In the genomic region with DNA sequence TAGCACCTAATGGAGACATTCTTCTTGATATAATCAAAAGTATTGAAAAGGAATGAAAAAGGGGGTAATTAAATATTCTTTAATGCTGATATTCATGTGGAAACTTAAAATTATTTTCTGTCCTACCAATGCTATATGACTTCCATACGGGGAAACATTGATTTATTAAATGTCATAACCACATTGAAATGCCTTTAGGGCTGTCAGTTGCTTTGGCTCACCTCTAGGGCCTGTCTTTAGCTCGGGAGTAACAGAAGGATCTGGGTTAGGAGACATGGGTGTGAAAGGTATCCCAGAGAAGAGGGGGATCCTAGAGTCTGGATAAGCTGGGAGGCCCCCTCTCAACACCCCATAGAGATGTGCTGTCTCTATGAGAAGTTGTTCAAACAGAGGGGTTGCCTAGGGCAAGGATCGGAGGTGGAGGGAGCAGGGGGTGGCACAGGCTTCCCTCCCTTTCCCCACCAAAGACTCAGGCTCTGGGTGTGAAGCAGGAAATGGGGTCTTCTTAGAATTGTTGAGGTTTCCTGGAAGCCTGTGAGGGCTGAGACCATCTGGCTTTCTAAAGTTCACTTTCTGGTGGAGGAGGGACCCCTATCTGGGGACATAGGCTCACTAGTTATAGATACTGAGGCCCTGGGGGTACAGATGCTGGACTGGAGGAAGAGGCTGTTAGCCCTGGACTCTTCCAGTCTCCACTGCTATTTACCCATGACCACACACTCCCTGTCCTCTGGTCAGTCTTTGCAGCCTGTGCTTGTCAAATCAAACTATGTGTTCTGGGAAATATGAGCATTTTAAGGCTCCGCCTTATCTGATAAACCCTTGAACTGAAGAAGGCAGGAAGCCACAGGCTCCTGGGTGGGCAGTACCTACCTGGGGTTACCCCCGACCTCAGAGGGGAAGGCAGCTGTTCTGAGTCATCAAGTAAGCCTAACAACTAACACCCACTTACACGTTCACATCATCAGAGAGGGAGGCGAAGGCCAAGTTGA, we compare ENCODE assay signal across 8 cellular contexts. TPM values are rescaled to one million over a fixed set of nuclear protein-coding genes. Genes with fewer than 3 reads are reported as not detected.
DNase-seq lines count a peak whose midpoint lies in the region; ATAC-seq, FAIRE-seq and TF ChIP-seq lines count a peak whose summit lies in the region.

No MANE protein-coding gene starts in this region.

- FAIRE-seq in keratinocyte (lab: Jason Lieb, UNC) (peak; percentile 61), D721Med (lab: Jason Lieb, UNC) (no peak)

- dilution Hi-C loops in keratinocyte (cut with MboI; ENCODE audit: extremely low pct_ligation_motif_present, low sequenced_read_pairs) = no loop called here

- H3K9me3 ChIP-seq in keratinocyte (ENCODE audit: control insufficient read depth, low read depth, low read length) (no peaks in the 10 kb centered on the region), thoracic aorta (no peaks in the 10 kb centered on the region)

- peak in 2 of 3 experiments; percentile 24 to 42 for TF ChIP-seq CTCF in keratinocyte (optimal IDR thresholded peaks at IDR 0.05 in 1 of 3, IDR thresholded peaks at IDR 0.05 in 1 of 3, conservative IDR thresholded peaks at IDR 0.05 in 1 of 3; ENCODE audit: extremely low read depth in 1 of 3, insufficient read depth in 2 of 3, low read length in 3 of 3)
- no peak for TF ChIP-seq CTCF in thoracic aorta (IDR thresholded peaks at IDR 0.05)
- no peak for TF ChIP-seq CTCF in D721Med (IDR thresholded peaks at IDR 0.05; ENCODE audit: insufficient read depth, missing control alignments)

- H3K27ac ChIP-seq in keratinocyte (ENCODE audit: control insufficient read depth, insufficient read depth, low read length) = no peak overlapping the region
- peak overlapping the region; percentile 11 to 14 for H3K27ac ChIP-seq in thoracic aorta

- H3K9me1 ChIP-seq in keratinocyte (ENCODE audit: control insufficient read depth, extremely low read depth, insufficient read depth, low read length) = peaks cover 2% of the 10 kb centered on the region

- no peak overlapping the region for H3K9ac ChIP-seq in keratinocyte (ENCODE audit: control insufficient read depth, extremely low read depth, insufficient read depth, low read length)

- H3K79me2 ChIP-seq in keratinocyte (ENCODE audit: control insufficient read depth, insufficient read depth, low read length) = no peaks in the 10 kb centered on the region

- peaks cover 49% of the 10 kb centered on the region for H3K4me1 ChIP-seq in keratinocyte (ENCODE audit: control insufficient read depth, extremely low read depth, insufficient read depth, low read length)
- peaks cover 6 to 32% of the 10 kb centered on the region in 2 donors for H3K4me1 ChIP-seq in thoracic aorta (ENCODE audit: control insufficient read depth in 1 of 2, low read depth in 2 of 2)

- no peak overlapping the region for H3K4me2 ChIP-seq in keratinocyte (ENCODE audit: control insufficient read depth, extremely low read depth, insufficient read depth, low read depth, low read length)

- H3K27me3 ChIP-seq in keratinocyte (ENCODE audit: control insufficient read depth, extremely low read depth, insufficient read depth, low read length) (no peaks in the 10 kb centered on the region), thoracic aorta (replicated peaks; ENCODE audit: insufficient read depth) (no peaks in the 10 kb centered on the region)

- no peaks in the 10 kb centered on the region for H4K20me1 ChIP-seq in keratinocyte (ENCODE audit: control insufficient read depth, extremely low read depth, insufficient read depth, low read length)

- H3K36me3 ChIP-seq in keratinocyte (ENCODE audit: control insufficient read depth in 2 of 2, extremely low read depth in 1 of 2, insufficient read depth in 2 of 2, low read length in 2 of 2) (no peaks in the 10 kb centered on the region), thoracic aorta (no peaks in the 10 kb centered on the region)

- DNase-seq in activated CD8-positive, alpha-beta memory T cell treated with anti-CD3 and anti-CD28 coated beads for 24 hours = peak; percentile 85
- DNase-seq in keratinocyte (ENCODE audit: low read depth, low spot score) = no peak
- DNase-seq in thoracic aorta (ENCODE audit: low spot score) = no peak
- DNase-seq in midbrain (lab: John Stamatoyannopoulos, UW) = no peak
- DNase-seq in D721Med (ENCODE audit: insufficient read length, low spot score) = no peak
- DNase-seq in GDM1 (lab: John Stamatoyannopoulos, UW) = no peak

- no peak overlapping the region for H2AFZ ChIP-seq in keratinocyte (ENCODE audit: control insufficient read depth, low read length)

- ATAC-seq in GM18909 (IDR thresholded peaks at IDR 0.05; ENCODE audit: poor library complexity, unreplicated experiment) (peak; percentile 69), HG03457 (IDR thresholded peaks at IDR 0.05; ENCODE audit: unreplicated experiment) (peak; percentile 89), thoracic aorta (ENCODE audit: insufficient number of reproducible peaks, low FRiP score, low read depth) (no peak)

- H3K4me3 ChIP-seq in keratinocyte (ENCODE audit: control insufficient read depth in 2 of 3, extremely low read depth in 1 of 3, insufficient read depth in 2 of 3, low read depth in 1 of 3, low read length in 3 of 3) (no peak overlapping the region), thoracic aorta (no peak overlapping the region)

RNA-seq across cellular contexts. Expression of a gene that starts 55.8 kb away (rescaled TPM):
- polyA plus RNA-seq in keratinocyte = 52.2 to 99.3 TPM (median 54.4 TPM) in 3 replicates
- 167 TPM for polyA plus RNA-seq in keratinocyte (2011; ENCODE audit: low read depth)
- 55.6 and 125 TPM in 2 replicates for polyA plus RNA-seq in keratinocyte (2011; cell fraction: cytosol; rRNA removed)
- polyA plus RNA-seq in keratinocyte (2011; cell fraction: nucleus; rRNA removed) = 34.4 and 46.8 TPM in 2 replicates
- 54.5 and 85.9 TPM in 2 replicates for polyA plus RNA-seq in keratinocyte (2012; ENCODE audit: low replicate concordance)
- 5.9 to 58.9 TPM (median 22.4 TPM) in 3 replicates for polyA minus RNA-seq in keratinocyte
- polyA minus RNA-seq in keratinocyte (2011; cell fraction: cytosol; rRNA and poly(A)+ RNA removed) = 77.7 TPM
- polyA minus RNA-seq in keratinocyte (2011; cell fraction: nucleus; rRNA and poly(A)+ RNA removed) = 27.5 and 43.4 TPM in 2 replicates
- total RNA-seq in thoracic aorta = 10 to 100 TPM; 39.4 to 47.8 TPM

Comparison
In these comparisons a context has a peak if more than half of its experiments do, and no peak if none do; other contexts are left out.
1. CTCF ChIP-seq: peak in keratinocyte (2 of 3); none in thoracic aorta (single experiment) and D721Med (single experiment).